Comparison of ENCODE assay signal across 24 cellular contexts in the genomic region with DNA sequence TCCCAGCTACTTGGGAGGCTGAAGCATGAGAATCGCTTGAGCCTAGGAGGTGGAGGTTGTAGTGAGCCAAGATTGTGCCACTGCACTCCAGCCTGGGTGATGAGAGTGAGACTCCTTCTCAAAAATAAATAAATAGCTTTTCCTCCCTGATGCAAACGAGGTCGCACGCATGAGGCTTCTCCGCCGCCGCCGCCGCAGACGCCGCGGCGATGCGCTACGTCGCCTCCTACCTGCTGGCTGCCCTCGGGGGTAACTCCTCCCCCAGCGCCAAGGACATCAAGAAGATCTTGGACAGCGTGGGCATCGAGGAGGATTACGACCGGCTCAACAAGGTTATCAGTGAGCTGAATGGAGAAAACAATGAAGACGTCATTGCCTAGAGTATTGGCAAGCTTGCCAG. TPM values are rescaled to one million over a fixed set of nuclear protein-coding genes. Genes with fewer than 3 reads are reported as not detected.
"Had no signal": no experiment of that assay in that cellular context is flagged by ENCODE, and none has a peak within 500 bp of the region (broad histone marks: within the 10 kb centered on the region; RNA-seq: fewer than 3 reads in every experiment).

No MANE protein-coding gene starts in this region.

- H3K36me3 Mint-ChIP-seq: T-cell had no signal

- H3K27ac Mint-ChIP-seq: T-cell had no signal

- DNase-seq: IMR-90, Karpas-422, KG1, MG63, NCI-H1092, NCI-H1105 treated with DMSO at 0.1 percent for 48 hours, NCI-H1417 treated with DMSO at 0.1 percent for 48 hours, NCI-H146, NCI-H1694 treated with DMSO at 0.1 percent for 48 hours, NCI-H1930, NCI-H2081, NCI-H2107, NCI-H2227 treated with DMSO at 0.1 percent for 48 hours, NCI-H69, NCI-H774, PC-3, SHP77, SK-N-SH, SW 1271, T-cell had no signal

- H3K9me3 Mint-ChIP-seq: T-cell had no signal

- H3K9me3 ChIP-seq: MG63, SK-N-SH had no signal

- H3K4me1 Mint-ChIP-seq: T-cell had no signal

- H3K27ac ChIP-seq: RWPE1 had no signal

- ATAC-seq: HepG2, Panc1, PC-3, T-cell had no signal

- H3K4me3 Mint-ChIP-seq: T-cell had no signal

RNA-seq across cellular contexts. Expression of gene RAB39A, which starts 20.0 kb away (rescaled TPM):
- total RNA-seq: HepG2, IMR-90, NCI-H460, PC-3 had no signal
